In genomic region chr4:152942346-152942745, GRCh38 we compare ENCODE assay signal across 25 cellular contexts.
"Had no signal": no experiment of that assay in that cellular context is flagged by ENCODE, and none has a peak within 500 bp of the region (broad histone marks: within the 10 kb centered on the region; RNA-seq: fewer than 3 reads in every experiment).

No MANE protein-coding gene starts in this region.

- H3K36me3 ChIP-seq: esophagus muscularis mucosa, gastroesophageal sphincter, heart left ventricle, lower lobe of right lung had no signal

- ATAC-seq: foreskin keratinocyte, gastroesophageal sphincter, heart left ventricle, left cardiac atrium, left lung, left ventricle myocardium superior, lower lobe of right lung, mucosa of descending colon had no signal

- FAIRE-seq: colon, endothelial cell of umbilical vein, frontal cortex, islet of Langerhans, keratinocyte had no signal

- H3K9me3 Mint-ChIP-seq: memory B cell, mesothelial cell of epicardium, naive B cell had no signal

- DNase-seq: dermis blood vessel endothelial cell; dorsolateral prefrontal cortex; effector CD4-positive, alpha-beta T cell; effector memory CD4-positive, alpha-beta T cell; erythroblast; foreskin keratinocyte; heart left ventricle; hypothalamus; left cardiac atrium; left lung; left ventricle myocardium superior; lower lobe of right lung; mucosa of descending colon; naive B cell had no signal

- H3K36me3 Mint-ChIP-seq: mesothelial cell of epicardium had no signal

- H3K4me3 ChIP-seq: coronary artery, dorsolateral prefrontal cortex, esophagus muscularis mucosa, gastroesophageal sphincter, heart left ventricle, hepatocyte, left lung, lower lobe of right lung, mucosa of descending colon had no signal

- H3K4me3 Mint-ChIP-seq: memory B cell, mesothelial cell of epicardium, naive B cell had no signal

- H3K27ac Mint-ChIP-seq: memory B cell, mesothelial cell of epicardium, naive B cell had no signal
